Comparison of ENCODE assay signal across 30 cellular contexts in genomic region chr22:27755521-27756211, GRCh38. TPM values are rescaled to one million over a fixed set of nuclear protein-coding genes. Genes with fewer than 3 reads are reported as not detected.
DNase-seq lines count a peak whose midpoint lies in the region; ATAC-seq and TF ChIP-seq lines count a peak whose summit lies in the region.
"Had no signal": no experiment of that assay in that cellular context is flagged by ENCODE, and none has a peak within 500 bp of the region (broad histone marks: within the 10 kb centered on the region; RNA-seq: fewer than 3 reads in every experiment).

No MANE protein-coding gene starts in this region.

- peak overlapping the region; percentile 61 for H3K27ac Mint-ChIP-seq in osteocyte (ENCODE audit: unreplicated experiment)
- H3K27ac Mint-ChIP-seq: activated CD8-positive, alpha-beta T cell treated with anti-CD3 and anti-CD28 coated beads for 36 hours; activated T-helper 1 cell treated with anti-CD3 and anti-CD28 coated beads, Interleukin-12 subunit alpha, Interleukin-12 subunit beta, Interleukin-2, Interleukin-4 antibody, amounts not matched to agents 30 ng/mL and 10 ng/mL and 1 ng/mL, durations not matched to agents 14 hours and 24 hours and 36 hours; CD8-positive, alpha-beta memory T cell; natural killer cell; T-helper 2 cell treated with Interferon-gamma antibody and Interleukin-4, amounts not matched to agents 5 μg/mL and 100 μg/mL, for 36 hours had no signal

- H3K4me3 ChIP-seq in H7 (ENCODE audit: insufficient read depth, low read depth, low read length) (no peak overlapping the region), esophagus squamous epithelium (no peak overlapping the region)
- H3K4me3 ChIP-seq: dorsolateral prefrontal cortex, gastrocnemius medialis, GM12878, K562, mucosa of descending colon, pancreas, stomach, thyroid gland had no signal

- CTCF ChIA-PET in RWPE1 (lab: Yijun Ruan, JAX): no interaction called here

- H3K27ac ChIP-seq in RWPE1: peak overlapping the region; percentile 98
- H3K27ac ChIP-seq in esophagus squamous epithelium: peak overlapping the region in 3 of 4 donors; percentile 66 to 88 (median 72)
- H3K27ac ChIP-seq: pancreas, thyroid gland had no signal

- no peak for ATAC-seq in HG02610 (IDR thresholded peaks at IDR 0.05; ENCODE audit: unreplicated experiment)
- ATAC-seq: activated CD8-positive, alpha-beta T cell treated with anti-CD3 and anti-CD28 coated beads for 36 hours; gastrocnemius medialis; GM12878; K562; mucosa of descending colon; natural killer cell had no signal

- TF ChIP-seq POLR2A in esophagus squamous epithelium (IDR thresholded peaks at IDR 0.05): no peak

- H3K27me3 Mint-ChIP-seq in osteocyte (ENCODE audit: unreplicated experiment): no peaks in the 10 kb centered on the region
- H3K27me3 Mint-ChIP-seq: activated CD8-positive, alpha-beta T cell treated with anti-CD3 and anti-CD28 coated beads for 36 hours had no signal

- TF ChIP-seq CTCF in RWPE1 (conservative IDR thresholded peaks at IDR 0.05; ENCODE audit: low read depth) (no peak), esophagus squamous epithelium (IDR thresholded peaks at IDR 0.05) (no peak), osteocyte (IDR thresholded peaks at IDR 0.05) (no peak)

- no peak overlapping the region for H3K4me3 Mint-ChIP-seq in osteocyte (ENCODE audit: unreplicated experiment)
- H3K4me3 Mint-ChIP-seq: activated CD8-positive, alpha-beta T cell treated with anti-CD3 and anti-CD28 coated beads for 36 hours; activated T-helper 1 cell treated with anti-CD3 and anti-CD28 coated beads, Interleukin-12 subunit alpha, Interleukin-12 subunit beta, Interleukin-2, Interleukin-4 antibody, amounts not matched to agents 30 ng/mL and 10 ng/mL and 1 ng/mL, durations not matched to agents 14 hours and 24 hours and 36 hours; CD8-positive, alpha-beta memory T cell; natural killer cell; T-helper 2 cell treated with Interferon-gamma antibody and Interleukin-4, amounts not matched to agents 5 μg/mL and 100 μg/mL, for 36 hours had no signal

- DNase-seq in H7 (peak; percentile 52), RWPE1 (ENCODE audit: low spot score) (no peak), esophagus squamous epithelium (lab: John Stamatoyannopoulos, UW) (no peak), osteocyte (ENCODE audit: extremely low spot score, unreplicated experiment) (no peak), dedifferentiated amniotic fluid mesenchymal stem cell (ENCODE audit: extremely low spot score) (no peak), NOMO-1 treated with DMSO at 0.1 percent for 48 hours (lab: John Stamatoyannopoulos, UW; ENCODE audit: unreplicated experiment) (no peak)
- no peak for DNase-seq in activated CD4-positive, alpha-beta T cell treated with anti-CD3 and anti-CD28 coated beads, Interleukin-2, amount 50 U/mL, for 4 hours
- DNase-seq: activated CD4-positive, alpha-beta T cell treated with anti-CD3 and anti-CD28 coated beads for 1 hour; activated CD8-positive, alpha-beta memory T cell treated with anti-CD3 and anti-CD28 coated beads, Interleukin-2, amount 50 U/mL, for 48 hours; activated CD8-positive, alpha-beta T cell treated with anti-CD3 and anti-CD28 coated beads for 36 hours; activated naive CD4-positive, alpha-beta T cell treated with Interleukin-2 at 50 U/mL for 16 hours; BE2C; CD8-positive, alpha-beta memory T cell; dorsolateral prefrontal cortex; gastrocnemius medialis; kidney glomerular epithelial cell; mucosa of descending colon; natural killer cell; NCI-H1048; NCI-H1694; NCI-H524; pancreas; stimulated activated CD4-positive, alpha-beta T cell treated with anti-CD3 and anti-CD28 coated beads, Interleukin-2, amount 100 ng/mL, for 48 hours; stomach; thyroid gland had no signal

- POLR2A ChIA-PET in RWPE1 (lab: Yijun Ruan, JAX; ENCODE audit: low non-redundant PET): no interaction called here

- peaks cover 14 to 72% (median 29%) of the 10 kb centered on the region in 3 donors for H3K4me1 ChIP-seq in esophagus squamous epithelium
- H3K4me1 ChIP-seq: BE2C, pancreas, thyroid gland had no signal

- WGBS in esophagus squamous epithelium, 2 donors: 63 to 65% methylated on average over 18 to 19 of the region's 19 CpGs

- no peaks in the 10 kb centered on the region for H3K9me3 Mint-ChIP-seq in osteocyte (ENCODE audit: unreplicated experiment)
- H3K9me3 Mint-ChIP-seq: activated CD8-positive, alpha-beta T cell treated with anti-CD3 and anti-CD28 coated beads for 36 hours; activated T-helper 1 cell treated with anti-CD3 and anti-CD28 coated beads, Interleukin-12 subunit alpha, Interleukin-12 subunit beta, Interleukin-2, Interleukin-4 antibody, amounts not matched to agents 30 ng/mL and 10 ng/mL and 1 ng/mL, durations not matched to agents 14 hours and 24 hours and 36 hours; CD8-positive, alpha-beta memory T cell; natural killer cell; T-helper 2 cell treated with Interferon-gamma antibody and Interleukin-4, amounts not matched to agents 5 μg/mL and 100 μg/mL, for 36 hours had no signal

- intact Hi-C loops in esophagus squamous epithelium (cut with DNase I): no loop called here

- H3K36me3 ChIP-seq in H7 (replicated peaks; ENCODE audit: control insufficient read depth, insufficient read depth, low read length): no peaks in the 10 kb centered on the region
- H3K36me3 ChIP-seq in esophagus squamous epithelium: no peaks in the 10 kb centered on the region
- H3K36me3 ChIP-seq: BE2C, gastrocnemius medialis, pancreas, stomach, thyroid gland had no signal

- peaks cover 48% of the 10 kb centered on the region for H3K36me3 Mint-ChIP-seq in osteocyte (ENCODE audit: unreplicated experiment)
- H3K36me3 Mint-ChIP-seq: CD8-positive, alpha-beta memory T cell; natural killer cell had no signal

- H3K27me3 ChIP-seq in H7 (ENCODE audit: control insufficient read depth, insufficient read depth, low read length) (no peaks in the 10 kb centered on the region), esophagus squamous epithelium (no peaks in the 10 kb centered on the region)
- H3K27me3 ChIP-seq: BE2C, dorsolateral prefrontal cortex, gastrocnemius medialis, pancreas, stomach, thyroid gland had no signal

- peaks cover 75% of the 10 kb centered on the region for H3K4me1 Mint-ChIP-seq in osteocyte (ENCODE audit: unreplicated experiment)
- H3K4me1 Mint-ChIP-seq: CD8-positive, alpha-beta memory T cell; natural killer cell had no signal

- no peaks in the 10 kb centered on the region for H3K9me3 ChIP-seq in esophagus squamous epithelium
- H3K9me3 ChIP-seq: BE2C, gastrocnemius medialis, mucosa of descending colon, pancreas, stomach, thyroid gland had no signal

RNA-seq across cellular contexts. Expression of gene MN1, which starts 45.9 kb away (rescaled TPM):
- total RNA-seq in H7 (2014; rRNA removed; shearing (Covaris generic)): 22.1 and 26.4 TPM in 2 replicates
- total RNA-seq in esophagus squamous epithelium: 1 to 10 TPM; 2.0 to 6.9 (median 3.1) TPM
- 145 and 153 TPM in 2 replicates for total RNA-seq in osteocyte
